8 cellular contexts compared by ENCODE assay signal in genomic region chr17:77322534-77323412, GRCh38.
DNase-seq lines count a peak whose midpoint lies in the region; ATAC-seq, FAIRE-seq and TF ChIP-seq lines count a peak whose summit lies in the region.

No MANE protein-coding gene starts in this region.

- WGBS in body of pancreas, 2 donors = 73 to 77% methylated on average over 20 to 27 of the region's 31 CpGs

- peak; percentile 49 for ATAC-seq in body of pancreas
- ATAC-seq in stimulated activated naive B cell treated with anti-CD40 and anti-IgM and Interleukin-4, amounts not matched to agents 10 μg/mL and 1 μg/mL and 100 μg/mL, for 72 hours (replicated peaks) = peak; percentile 55 to 57
- no peak for ATAC-seq in HG03442 (IDR thresholded peaks at IDR 0.05; ENCODE audit: unreplicated experiment)
- no peak for ATAC-seq in HG03025 (IDR thresholded peaks at IDR 0.05; ENCODE audit: low FRiP score, unreplicated experiment)

- H3K4me3 ChIP-seq in GM06990 (replicated peaks; ENCODE audit: low read depth, low read length) (peak overlapping the region; percentile 79), Karpas-422 (ENCODE audit: low read length) (peak overlapping the region; percentile 60), body of pancreas (no peak overlapping the region), kidney (ENCODE audit: low read length in 2 of 2) (peak overlapping the region; percentile 2 to 38)

- DNase-seq in GM06990 (ENCODE audit: extremely low read depth, insufficient read length) (peak; percentile 77), Karpas-422 (peak; percentile 86), body of pancreas (peak; percentile 52 to 77 (median 64)), kidney (peak; percentile 98), DMS153 treated with DMSO at 0.1 percent for 48 hours (lab: John Stamatoyannopoulos, UW; ENCODE audit: unreplicated experiment) (no peak)
- DNase-seq in stimulated activated naive B cell treated with anti-CD40 and anti-IgM and Interleukin-4, amounts not matched to agents 10 μg/mL and 1 μg/mL and 100 μg/mL, for 72 hours = peak; percentile 91

- TF ChIP-seq POLR2A in body of pancreas (IDR thresholded peaks at IDR 0.05) = peak in 2 of 3 donors; percentile 17 to 41

- H3K9ac ChIP-seq in Karpas-422 (ENCODE audit: low read length) (peak overlapping the region; percentile 68), kidney (ENCODE audit: low read length in 2 of 2) (peak overlapping the region; percentile 28 to 79)

- H3K36me3 ChIP-seq in GM06990 (ENCODE audit: control insufficient read depth, insufficient read depth, low read length) (no peaks in the 10 kb centered on the region; the same call in 1 of the 2 replicates), Karpas-422 (ENCODE audit: insufficient read depth, low read length) (no peaks in the 10 kb centered on the region), body of pancreas (replicated peaks in 1 of 2; ENCODE audit: insufficient read depth in 1 of 2, low read depth in 2 of 2) (no peaks in the 10 kb centered on the region), kidney (ENCODE audit: control insufficient read depth in 1 of 2, insufficient read depth in 2 of 2, low read length in 2 of 2) (no peaks in the 10 kb centered on the region)

- no peaks in the 10 kb centered on the region for H3K79me2 ChIP-seq in Karpas-422 (ENCODE audit: low read length)

- FAIRE-seq in kidney (lab: Jason Lieb, UNC) = no peak

- no peaks in the 10 kb centered on the region for H3K9me3 Mint-ChIP-seq in stimulated activated naive B cell treated with anti-CD40 and anti-IgM and Interleukin-4, amounts not matched to agents 10 μg/mL and 1 μg/mL and 100 μg/mL, for 72 hours

- peak overlapping the region; percentile 83; the same call in 1 of the 2 replicates for H2AFZ ChIP-seq in Karpas-422 (ENCODE audit: low read length)

- intact Hi-C loops in body of pancreas (cut with DNase I) (no loop called here), kidney (cut with DNase I) (no loop called here)

- peaks cover 3% of the 10 kb centered on the region; the same call in 1 of the 2 replicates for H4K20me1 ChIP-seq in Karpas-422 (ENCODE audit: insufficient read depth, low read depth, low read length)

- peaks cover 67 to 100% of the 10 kb centered on the region in 2 donors for H3K4me1 Mint-ChIP-seq in stimulated activated naive B cell treated with anti-CD40 and anti-IgM and Interleukin-4, amounts not matched to agents 10 μg/mL and 1 μg/mL and 100 μg/mL, for 72 hours

- no peaks in the 10 kb centered on the region for H3K9me3 ChIP-seq in Karpas-422 (ENCODE audit: low read length)
- no peaks in the 10 kb centered on the region for H3K9me3 ChIP-seq in body of pancreas
- no peaks in the 10 kb centered on the region for H3K9me3 ChIP-seq in kidney (ENCODE audit: control insufficient read depth in 1 of 2, low read length in 2 of 2)

- H3K36me3 Mint-ChIP-seq in stimulated activated naive B cell treated with anti-CD40 and anti-IgM and Interleukin-4, amounts not matched to agents 10 μg/mL and 1 μg/mL and 100 μg/mL, for 72 hours = peaks cover 7 to 31% of the 10 kb centered on the region in 2 donors

- H3K27me3 ChIP-seq in GM06990 (replicated peaks; ENCODE audit: control insufficient read depth, insufficient read depth, low read length) (no peaks in the 10 kb centered on the region), Karpas-422 (ENCODE audit: low read length) (peaks cover 3% of the 10 kb centered on the region; the same call in 1 of the 2 replicates), body of pancreas (no peaks in the 10 kb centered on the region)

- H3K27me3 Mint-ChIP-seq in stimulated activated naive B cell treated with anti-CD40 and anti-IgM and Interleukin-4, amounts not matched to agents 10 μg/mL and 1 μg/mL and 100 μg/mL, for 72 hours = no peaks in the 10 kb centered on the region

- peak overlapping the region; percentile 90 to 91 for H3K4me3 Mint-ChIP-seq in stimulated activated naive B cell treated with anti-CD40 and anti-IgM and Interleukin-4, amounts not matched to agents 10 μg/mL and 1 μg/mL and 100 μg/mL, for 72 hours

- peak overlapping the region; percentile 98 for H3K27ac Mint-ChIP-seq in stimulated activated naive B cell treated with anti-CD40 and anti-IgM and Interleukin-4, amounts not matched to agents 10 μg/mL and 1 μg/mL and 100 μg/mL, for 72 hours

- no peaks in the 10 kb centered on the region for H3K9me2 ChIP-seq in Karpas-422 (replicated peaks; ENCODE audit: insufficient read depth, low read length)

- peak overlapping the region; percentile 67 for H3K4me2 ChIP-seq in Karpas-422 (ENCODE audit: low read depth, low read length, poor library complexity, severe bottlenecking)

- H3K27ac ChIP-seq in Karpas-422 (ENCODE audit: low read length) (peak overlapping the region; percentile 73), body of pancreas (peak overlapping the region; percentile 12 to 80 (median 64)), kidney (ENCODE audit: low read depth in 2 of 2, low read length in 2 of 2) (peak overlapping the region; percentile 94 to 96)

- no peak for TF ChIP-seq CTCF in GM06990 (IDR thresholded peaks at IDR 0.05; ENCODE audit: insufficient read depth, low read length, poor library complexity, severe bottlenecking)
- TF ChIP-seq CTCF in body of pancreas (IDR thresholded peaks at IDR 0.05) = no peak
- no peak for TF ChIP-seq CTCF in kidney (IDR thresholded peaks at IDR 0.05; ENCODE audit: borderline replicate concordance, extremely low read depth, insufficient read depth)

- H3K4me1 ChIP-seq in Karpas-422 (ENCODE audit: low read length) = peaks cover 70% of the 10 kb centered on the region
- H3K4me1 ChIP-seq in body of pancreas = peaks cover 57% of the 10 kb centered on the region
- peaks cover 26 to 43% of the 10 kb centered on the region in 2 donors for H3K4me1 ChIP-seq in kidney (ENCODE audit: control insufficient read depth in 1 of 2, insufficient read depth in 1 of 2, low read depth in 1 of 2, low read length in 2 of 2)

Comparison
In these comparisons a context has a peak if more than half of its experiments do, and no peak if none do; other contexts are left out.
1. H3K4me3 ChIP-seq: peak in GM06990 (single experiment), Karpas-422 (single experiment) and kidney (2 of 2); none in body of pancreas (0 of 2).
2. ATAC-seq: peak in body of pancreas (single experiment) and stimulated activated naive B cell treated with anti-CD40 and anti-IgM and Interleukin-4, amounts not matched to agents 10 μg/mL and 1 μg/mL and 100 μg/mL, for 72 hours (2 of 2); none in HG03442 (single experiment) and HG03025 (single experiment).
3. Peak in every context shown above with its lines, with median percentiles within 50 percentile points of each other: H3K27ac ChIP-seq.